26 cellular contexts compared by ENCODE assay signal in genomic region chr2:26527726-26528125, GRCh38. TPM values are rescaled to one million over a fixed set of nuclear protein-coding genes. Genes with fewer than 3 reads are reported as not detected.
"Had no signal": no experiment of that assay in that cellular context is flagged by ENCODE, and none has a peak within 500 bp of the region (broad histone marks: within the 10 kb centered on the region; RNA-seq: fewer than 3 reads in every experiment).

No MANE protein-coding gene starts in this region.

- H3K4me3 Mint-ChIP-seq: memory B cell; mesothelial cell of epicardium; naive B cell; natural killer cell treated with Interleukin-12 subunit alpha and Interleukin-12 subunit beta and Interleukin-15 and Interleukin-18, amount 100 ng/mL, for 72 hours; neural crest cell; stimulated activated naive B cell treated with anti-CD40 and anti-IgM and Interleukin-4, amounts not matched to agents 10 μg/mL and 1 μg/mL and 100 μg/mL, for 72 hours; stimulated activated naive CD8-positive, alpha-beta T cell treated with anti-CD3 and anti-CD28 coated beads, Interleukin-15, Interleukin-2, amounts not matched to agents 100 ng/mL and 50 ng/mL, for 24 hours had no signal

- H3K27me3 Mint-ChIP-seq: stimulated activated naive CD8-positive, alpha-beta T cell treated with anti-CD3 and anti-CD28 coated beads, Interleukin-15, Interleukin-2, amounts not matched to agents 100 ng/mL and 50 ng/mL, for 24 hours had no signal

- H3K36me3 Mint-ChIP-seq: memory B cell; mesothelial cell of epicardium; naive B cell; natural killer cell treated with Interleukin-12 subunit alpha and Interleukin-12 subunit beta and Interleukin-15 and Interleukin-18, amount 100 ng/mL, for 72 hours; stimulated activated naive B cell treated with anti-CD40 and anti-IgM and Interleukin-4, amounts not matched to agents 10 μg/mL and 1 μg/mL and 100 μg/mL, for 72 hours had no signal

- H3K4me1 Mint-ChIP-seq: memory B cell; naive B cell; stimulated activated naive B cell treated with anti-CD40 and anti-IgM and Interleukin-4, amounts not matched to agents 10 μg/mL and 1 μg/mL and 100 μg/mL, for 72 hours had no signal

- H3K27ac ChIP-seq: dorsolateral prefrontal cortex, epithelial cell of prostate, gastrocnemius medialis, heart right ventricle, parathyroid adenoma, prostate gland, right atrium auricular region, transverse colon, upper lobe of right lung, uterus had no signal

- H3K9me3 ChIP-seq: gastrocnemius medialis, heart right ventricle, mucosa of descending colon, prostate gland, right atrium auricular region, transverse colon, upper lobe of right lung, uterus had no signal

- H3K27ac Mint-ChIP-seq: memory B cell; mesothelial cell of epicardium; naive B cell; natural killer cell treated with Interleukin-12 subunit alpha and Interleukin-12 subunit beta and Interleukin-15 and Interleukin-18, amount 100 ng/mL, for 72 hours; stimulated activated naive B cell treated with anti-CD40 and anti-IgM and Interleukin-4, amounts not matched to agents 10 μg/mL and 1 μg/mL and 100 μg/mL, for 72 hours; stimulated activated naive CD8-positive, alpha-beta T cell treated with anti-CD3 and anti-CD28 coated beads, Interleukin-15, Interleukin-2, amounts not matched to agents 100 ng/mL and 50 ng/mL, for 24 hours had no signal

- H3K36me3 ChIP-seq: gastrocnemius medialis, heart right ventricle, prostate gland, right atrium auricular region, transverse colon, upper lobe of right lung, uterus had no signal

- ATAC-seq: esophagus mucosa; gastrocnemius medialis; heart right ventricle; mucosa of descending colon; natural killer cell treated with Interleukin-12 subunit alpha and Interleukin-12 subunit beta and Interleukin-15 and Interleukin-18, amount 100 ng/mL, for 72 hours; sciatic nerve; stimulated activated naive B cell treated with anti-CD40 and anti-IgM and Interleukin-4, amounts not matched to agents 10 μg/mL and 1 μg/mL and 100 μg/mL, for 72 hours; upper lobe of right lung had no signal

- H3K4me3 ChIP-seq: dorsolateral prefrontal cortex, gastrocnemius medialis, heart right ventricle, lung, mucosa of descending colon, prostate gland, right atrium auricular region, transverse colon, upper lobe of right lung, uterus had no signal

- H3K27me3 ChIP-seq: gastrocnemius medialis, right atrium auricular region, transverse colon, uterus had no signal

- DNase-seq: effector CD4-positive, alpha-beta T cell; foreskin fibroblast; heart right ventricle; hippocampal formation; mucosa of descending colon; naive B cell; stimulated activated CD4-positive, alpha-beta T cell treated with anti-CD3 and anti-CD28 coated beads, Interleukin-4, amount 100 ng/mL, for 4 hours; stimulated activated naive B cell treated with anti-CD40 and anti-IgM and Interleukin-4, amounts not matched to agents 10 μg/mL and 1 μg/mL and 100 μg/mL, for 72 hours; transverse colon had no signal

- H3K9ac ChIP-seq: parathyroid adenoma had no signal

- H3K9me3 Mint-ChIP-seq: memory B cell; mesothelial cell of epicardium; naive B cell; natural killer cell treated with Interleukin-12 subunit alpha and Interleukin-12 subunit beta and Interleukin-15 and Interleukin-18, amount 100 ng/mL, for 72 hours; neural crest cell; stimulated activated naive B cell treated with anti-CD40 and anti-IgM and Interleukin-4, amounts not matched to agents 10 μg/mL and 1 μg/mL and 100 μg/mL, for 72 hours; stimulated activated naive CD8-positive, alpha-beta T cell treated with anti-CD3 and anti-CD28 coated beads, Interleukin-15, Interleukin-2, amounts not matched to agents 100 ng/mL and 50 ng/mL, for 24 hours had no signal

- H3K4me1 ChIP-seq: gastrocnemius medialis, heart right ventricle, prostate gland, right atrium auricular region, transverse colon, upper lobe of right lung, uterus had no signal

RNA-seq across cellular contexts. Expression of gene OTOF, which starts 49.8 kb away (rescaled TPM):
- total RNA-seq: esophagus mucosa, osteoblast had no signal
